ENCODE assay signal across 25 cellular contexts in the genomic region with DNA sequence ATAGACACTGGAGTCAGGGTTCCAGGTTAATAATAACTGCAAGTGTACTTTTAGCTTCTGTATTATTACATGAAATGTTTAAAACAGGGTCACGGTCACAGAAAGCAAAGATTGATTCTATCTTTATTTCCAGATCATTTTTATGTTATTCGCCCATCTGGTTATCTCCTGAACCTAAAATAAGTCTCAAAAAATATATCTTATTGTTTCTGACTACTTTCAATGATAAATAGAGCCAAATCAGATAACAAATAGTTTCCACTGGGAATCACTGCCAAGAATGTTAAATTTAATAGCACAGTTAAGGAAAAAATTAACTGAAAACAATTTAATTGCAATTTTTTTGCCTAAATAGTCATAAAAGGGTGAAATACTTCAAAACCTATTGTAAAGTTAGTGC. TPM values are rescaled to one million over a fixed set of nuclear protein-coding genes. Genes with fewer than 3 reads are reported as not detected.
"Had no signal": no experiment of that assay in that cellular context is flagged by ENCODE, and none has a peak within 500 bp of the region (broad histone marks: within the 10 kb centered on the region; RNA-seq: fewer than 3 reads in every experiment).

No MANE protein-coding gene starts in this region.

- H3K4me1 ChIP-seq: right lobe of liver, uterus had no signal

- H3K36me3 ChIP-seq: left lung, neural progenitor cell, neutrophil, right atrium auricular region, right lobe of liver, tibial nerve, uterus had no signal

- H3K4me3 ChIP-seq: left lung, lung, neural progenitor cell, right atrium auricular region, right lobe of liver, smooth muscle cell, tibial nerve, uterus had no signal

- H3K27me3 ChIP-seq: left lung, neural progenitor cell, neutrophil, right atrium auricular region, right lobe of liver, tibial nerve, uterus had no signal

- ATAC-seq: left colon; left lung; natural killer cell; stimulated activated memory B cell treated with anti-CD40 and anti-IgM and Interleukin-4, amounts not matched to agents 10 μg/mL and 1 μg/mL and 100 μg/mL, for 72 hours; stimulated activated naive CD8-positive, alpha-beta T cell treated with anti-CD3 and anti-CD28 coated beads, Interleukin-15, amount 100 ng/mL, for 72 hours had no signal

- H3K27ac ChIP-seq: left lung, neural progenitor cell, neutrophil, right atrium auricular region, tibial nerve, uterus had no signal

- FAIRE-seq: keratinocyte had no signal

- H3K9ac ChIP-seq: neural progenitor cell had no signal

- H3K9me3 ChIP-seq: left lung, neutrophil, right atrium auricular region, right lobe of liver, tibial nerve, uterus had no signal

- DNase-seq: left colon; left lung; mesendoderm; naive B cell; natural killer cell; nephron progenitor cell; occipital lobe; right lobe of liver; stimulated activated CD4-positive, alpha-beta T cell treated with anti-CD3 and anti-CD28 coated beads, Interleukin-1b, Interleukin-23, amount 100 ng/mL, for 48 hours; stimulated activated CD4-positive, alpha-beta T cell treated with anti-CD3 and anti-CD28 coated beads, Interleukin-2, amount 100 ng/mL, for 48 hours; stimulated activated CD4-positive, alpha-beta T cell treated with anti-CD3 and anti-CD28 coated beads, Interleukin-4, amount 100 ng/mL, for 4 hours; stimulated activated CD8-positive, alpha-beta memory T cell treated with anti-CD3 and anti-CD28 coated beads, Interleukin-4, amount 100 ng/mL, for 48 hours; stimulated activated naive CD4-positive, alpha-beta T cell treated with Interleukin-2 at 50 U/mL for 16 hours; stimulated activated naive CD8-positive, alpha-beta T cell treated with anti-CD3 and anti-CD28 coated beads, Interleukin-15, amount 100 ng/mL, for 72 hours; substantia nigra; uterus had no signal

- H2AFZ ChIP-seq: neural progenitor cell had no signal

- H3K4me2 ChIP-seq: neural progenitor cell, smooth muscle cell had no signal

RNA-seq across cellular contexts. Expression of a gene that starts 17.2 kb away (rescaled TPM):
- total RNA-seq: mononuclear cell, natural killer cell, occipital lobe, smooth muscle cell had no signal
